Comparison of ENCODE assay signal across 30 cellular contexts in the genomic region with DNA sequence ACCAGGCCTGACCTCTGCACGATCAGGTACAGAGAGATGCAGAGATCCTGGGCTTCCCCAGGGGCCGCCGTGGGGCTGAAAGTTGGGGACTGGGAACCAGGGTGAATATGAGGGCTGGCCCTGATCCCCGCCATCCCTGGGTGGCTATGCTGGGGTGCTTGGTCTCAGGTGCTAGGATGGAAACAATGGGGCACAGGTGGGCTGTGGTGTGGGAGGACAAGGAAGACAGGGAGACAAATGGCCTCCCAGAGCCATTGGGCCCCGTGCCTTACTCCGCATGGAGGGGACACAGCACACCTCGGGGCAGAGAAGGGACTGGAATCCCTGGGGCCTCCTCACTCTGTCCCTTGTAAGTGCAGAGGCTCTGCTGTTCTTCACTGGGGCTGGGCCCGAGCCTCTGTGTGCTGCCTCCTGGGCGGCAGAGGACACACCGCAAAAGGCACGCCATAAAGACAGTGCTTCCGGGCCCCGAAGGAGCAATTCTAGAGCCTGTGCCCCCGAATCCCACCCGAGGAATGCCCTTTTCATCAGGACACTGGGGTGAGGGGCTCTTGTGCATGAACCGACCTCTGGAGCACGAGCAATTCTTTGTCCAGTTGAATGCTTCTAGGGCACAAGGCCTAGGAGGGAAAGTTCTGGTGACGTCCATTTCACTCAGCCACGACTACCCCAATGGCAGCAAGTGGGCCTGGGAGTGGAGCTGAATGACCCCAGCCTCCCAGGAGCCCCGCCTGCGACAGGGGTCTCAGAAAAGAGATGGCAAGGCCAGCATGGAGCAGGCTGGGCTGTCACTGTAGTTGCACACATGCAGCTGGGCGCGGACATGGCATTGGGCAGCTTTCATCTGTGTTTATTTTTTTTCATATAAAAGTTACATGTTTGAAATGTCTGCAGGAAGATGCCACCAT. TPM values are rescaled to one million over a fixed set of nuclear protein-coding genes. Genes with fewer than 3 reads are reported as not detected.
"Had no signal": no experiment of that assay in that cellular context is flagged by ENCODE, and none has a peak within 500 bp of the region (broad histone marks: within the 10 kb centered on the region; RNA-seq: fewer than 3 reads in every experiment).

No MANE protein-coding gene starts in this region.

- H3K27ac Mint-ChIP-seq: activated CD4-positive, alpha-beta memory T cell treated with anti-CD3 and anti-CD28 coated beads, Interleukin-2, amount 10 ng/mL, durations not matched to agents 7 days and 5 days; activated T-cell treated with anti-CD3 and anti-CD28 coated beads, Interleukin-2, amount 50 U/mL, for 72 hours; dendritic cell treated with granulocyte-macrophage colony-stimulating factor and Interleukin-4, amounts not matched to agents 40 ng/mL and 50 ng/mL, for 4 days; nephron progenitor cell had no signal

- H3K27me3 Mint-ChIP-seq: activated CD4-positive, alpha-beta memory T cell treated with anti-CD3 and anti-CD28 coated beads, Interleukin-2, amount 10 ng/mL, durations not matched to agents 7 days and 5 days; activated CD4-positive, alpha-beta T cell treated with anti-CD3 and anti-CD28 coated beads, Interleukin-2, amount 10 ng/mL, durations not matched to agents 24 days and 14 days; activated naive CD4-positive, alpha-beta T cell treated with anti-CD3 and anti-CD28 coated beads, Interleukin-2, amount 50 U/mL, for 24 hours; dendritic cell treated with granulocyte-macrophage colony-stimulating factor and Interleukin-4, amounts not matched to agents 40 ng/mL and 50 ng/mL, for 4 days had no signal

- H3K9me3 Mint-ChIP-seq: activated CD4-positive, alpha-beta memory T cell treated with anti-CD3 and anti-CD28 coated beads, Interleukin-2, amount 10 ng/mL, durations not matched to agents 7 days and 5 days; activated CD4-positive, alpha-beta T cell treated with anti-CD3 and anti-CD28 coated beads, Interleukin-2, amount 10 ng/mL, durations not matched to agents 24 days and 14 days; activated naive CD4-positive, alpha-beta T cell treated with anti-CD3 and anti-CD28 coated beads, Interleukin-2, amount 50 U/mL, for 24 hours; activated T-cell treated with anti-CD3 and anti-CD28 coated beads, Interleukin-2, amount 50 U/mL, for 72 hours; brain; dendritic cell treated with granulocyte-macrophage colony-stimulating factor and Interleukin-4, amounts not matched to agents 40 ng/mL and 50 ng/mL, for 4 days; nephron progenitor cell had no signal

- ATAC-seq: activated CD4-positive, CD25-positive, alpha-beta regulatory T cell treated with anti-CD3 and anti-CD28 coated beads, Interleukin-2, amount 50 U/mL, for 24 hours; activated T-cell treated with anti-CD3 and anti-CD28 coated beads, Interleukin-2, amount 50 U/mL, for 72 hours; foreskin keratinocyte; stimulated activated naive CD8-positive, alpha-beta T cell treated with anti-CD3 and anti-CD28 coated beads, Interleukin-15, Interleukin-2, amounts not matched to agents 100 U/mL and 50 U/mL, for 24 hours; upper lobe of right lung had no signal

- DNase-seq: activated CD4-positive, alpha-beta memory T cell treated with anti-CD3 and anti-CD28 coated beads, Interleukin-2, amount 10 ng/mL, durations not matched to agents 7 days and 5 days; activated CD4-positive, alpha-beta T cell treated with anti-CD3 and anti-CD28 coated beads, Interleukin-2, amount 10 ng/mL, durations not matched to agents 24 days and 14 days; activated effector memory CD4-positive, alpha-beta T cell treated with Interleukin-2 at 50 U/mL for 16 hours; activated T-cell treated with anti-CD3 and anti-CD28 coated beads, Interleukin-2, amount 50 U/mL, for 72 hours; effector CD4-positive, alpha-beta T cell; foreskin keratinocyte; hippocampal formation; nephron progenitor cell; occipital lobe; sigmoid colon; stimulated activated CD4-positive, alpha-beta T cell treated with anti-CD3 and anti-CD28 coated beads, Interleukin-2, amount 100 ng/mL, for 48 hours; stimulated activated CD8-positive, alpha-beta memory T cell treated with anti-CD3 and anti-CD28 coated beads, Interleukin-4, amount 100 ng/mL, for 48 hours; stimulated activated naive CD8-positive, alpha-beta T cell treated with anti-CD3 and anti-CD28 coated beads, Interleukin-15, Interleukin-2, amounts not matched to agents 100 U/mL and 50 U/mL, for 24 hours; thyroid gland; upper lobe of right lung had no signal

- H3K4me1 ChIP-seq: foreskin keratinocyte, thyroid gland, upper lobe of right lung had no signal

- H3K4me3 Mint-ChIP-seq: activated CD4-positive, alpha-beta memory T cell treated with anti-CD3 and anti-CD28 coated beads, Interleukin-2, amount 10 ng/mL, durations not matched to agents 7 days and 5 days; activated CD4-positive, alpha-beta T cell treated with anti-CD3 and anti-CD28 coated beads, Interleukin-2, amount 10 ng/mL, durations not matched to agents 24 days and 14 days; activated naive CD4-positive, alpha-beta T cell treated with anti-CD3 and anti-CD28 coated beads, Interleukin-2, amount 50 U/mL, for 24 hours; activated T-cell treated with anti-CD3 and anti-CD28 coated beads, Interleukin-2, amount 50 U/mL, for 72 hours; brain; dendritic cell treated with granulocyte-macrophage colony-stimulating factor and Interleukin-4, amounts not matched to agents 40 ng/mL and 50 ng/mL, for 4 days; nephron progenitor cell had no signal

- H3K4me3 ChIP-seq: sigmoid colon, smooth muscle cell, thyroid gland, upper lobe of right lung had no signal

- H3K4me2 ChIP-seq: smooth muscle cell had no signal

- H3K27ac ChIP-seq: foreskin keratinocyte, sigmoid colon, thyroid gland, upper lobe of right lung, VCaP had no signal

- H3K27me3 ChIP-seq: foreskin keratinocyte, sigmoid colon, thyroid gland, upper lobe of right lung had no signal

- H3K9me3 ChIP-seq: sigmoid colon, thyroid gland, upper lobe of right lung had no signal

RNA-seq across cellular contexts. Expression of a gene that starts 30.9 kb away (rescaled TPM):
- total RNA-seq: activated CD4-positive, alpha-beta memory T cell treated with anti-CD3 and anti-CD28 coated beads, Interleukin-2, amount 10 ng/mL, durations not matched to agents 7 days and 5 days; activated CD4-positive, alpha-beta T cell treated with anti-CD3 and anti-CD28 coated beads, Interleukin-2, amount 10 ng/mL, durations not matched to agents 24 days and 14 days; activated T-cell treated with anti-CD3 and anti-CD28 coated beads, Interleukin-2, amount 50 U/mL, for 72 hours; aorta; cardiac septum; chondrocyte; foreskin keratinocyte; glomerular endothelial cell; mononuclear cell; myocyte; occipital lobe; sigmoid colon; smooth muscle cell; subcutaneous adipose tissue; T-helper 1 cell treated with Interleukin-12 subunit alpha and Interleukin-12 subunit beta and Interleukin-4 antibody, amounts not matched to agents 30 ng/mL and 1 ng/mL, for 36 hours; thyroid gland had no signal
- polyA plus RNA-seq: aorta, esophagus, foreskin keratinocyte, smooth muscle cell had no signal
